In genomic region chr18:74146756-74147155, GRCh38 we compare ENCODE assay signal across 9 cellular contexts. TPM values are rescaled to one million over a fixed set of nuclear protein-coding genes. Genes with fewer than 3 reads are reported as not detected.
A peak's percentile ranks its signal among the peaks of the same experiment; 100 is the strongest.
DNase-seq lines count a peak whose midpoint lies in the region; ATAC-seq and TF ChIP-seq lines count a peak whose summit lies in the region.
"Had no signal": no experiment of that assay in that cellular context is flagged by ENCODE, and none has a peak within 500 bp of the region (broad histone marks: within the 10 kb centered on the region; RNA-seq: fewer than 3 reads in every experiment).

No MANE protein-coding gene starts in this region.

- no peaks in the 10 kb centered on the region for H4K20me1 ChIP-seq in DOHH2 (ENCODE audit: control insufficient read depth, insufficient read depth, low read depth, low read length)

- H3F3A ChIP-seq in DOHH2 (ENCODE audit: control insufficient read depth, insufficient read depth), result no peaks in the 10 kb centered on the region

- H3K9me3 ChIP-seq in DOHH2 (ENCODE audit: control insufficient read depth, insufficient read depth, low read length) (no peaks in the 10 kb centered on the region), parathyroid adenoma (ENCODE audit: control insufficient read depth, low read length) (no peaks in the 10 kb centered on the region), right atrium auricular region (no peaks in the 10 kb centered on the region)
- H3K9me3 ChIP-seq in effector memory CD4-positive, alpha-beta T cell (ENCODE audit: control insufficient read depth, low read length), result no peaks in the 10 kb centered on the region

- no peak for ATAC-seq in HG03571 (IDR thresholded peaks at IDR 0.05; ENCODE audit: unreplicated experiment)
- no peak for ATAC-seq in HG02938 (IDR thresholded peaks at IDR 0.05; ENCODE audit: unreplicated experiment)

- no peak overlapping the region for H3K9ac ChIP-seq in parathyroid adenoma

- H3K4me3 ChIP-seq in DOHH2 (ENCODE audit: low read length) (peak overlapping the region; percentile 92), parathyroid adenoma (ENCODE audit: low read depth, low read length) (peak overlapping the region; percentile 97), right atrium auricular region (peak overlapping the region in 1 of 2 donors; percentile 62)
- peak overlapping the region; percentile 82 for H3K4me3 ChIP-seq in effector memory CD4-positive, alpha-beta T cell (ENCODE audit: insufficient read depth, low read depth, low read length, poor library complexity, severe bottlenecking)

- H2AFZ ChIP-seq in parathyroid adenoma, result peak overlapping the region; percentile 95

- H3K27me3 ChIP-seq in DOHH2 (ENCODE audit: control insufficient read depth, low read length) (peaks cover 9% of the 10 kb centered on the region), parathyroid adenoma (ENCODE audit: control insufficient read depth, insufficient read depth, low read length) (no peaks in the 10 kb centered on the region), right atrium auricular region (no peaks in the 10 kb centered on the region)
- no peaks in the 10 kb centered on the region for H3K27me3 ChIP-seq in effector memory CD4-positive, alpha-beta T cell (replicated peaks; ENCODE audit: control insufficient read depth, insufficient read depth, low read length, poor library complexity, severe bottlenecking)

- TF ChIP-seq CTCF in DOHH2 (IDR thresholded peaks at IDR 0.05; ENCODE audit: low read depth, low read length, poor library complexity, severe bottlenecking) (no peak), parathyroid adenoma (IDR thresholded peaks at IDR 0.05) (no peak), right atrium auricular region (IDR thresholded peaks at IDR 0.05) (no peak)

- DNase-seq in NCI-H69 (lab: John Stamatoyannopoulos, UW) (peak; percentile 46), NOMO-1 (lab: John Stamatoyannopoulos, UW; ENCODE audit: unreplicated experiment in 2 of 2) (no peak), right atrium auricular region (ENCODE audit: low spot score) (no peak)
- DNase-seq in effector memory CD4-positive, alpha-beta T cell, result no peak
- DNase-seq: aorta had no signal

- H3K79me2 ChIP-seq in DOHH2 (ENCODE audit: control insufficient read depth, low read length), result peaks cover 34% of the 10 kb centered on the region
- H3K79me2 ChIP-seq in parathyroid adenoma, result peaks cover 23% of the 10 kb centered on the region

- H3K36me3 ChIP-seq in DOHH2 (ENCODE audit: control insufficient read depth, low read length) (peaks cover 32% of the 10 kb centered on the region), parathyroid adenoma (ENCODE audit: control insufficient read depth, insufficient read depth, low read length) (no peaks in the 10 kb centered on the region), right atrium auricular region (peaks cover 6% of the 10 kb centered on the region)
- H3K36me3 ChIP-seq in effector memory CD4-positive, alpha-beta T cell (ENCODE audit: control insufficient read depth, insufficient read depth, low read length), result peaks cover 4% of the 10 kb centered on the region

- no peaks in the 10 kb centered on the region for H3K9me2 ChIP-seq in DOHH2 (replicated peaks; ENCODE audit: control insufficient read depth, low read length)

- H3K4me2 ChIP-seq in DOHH2 (ENCODE audit: low read length) (peak overlapping the region; percentile 94), parathyroid adenoma (ENCODE audit: low read length) (peak overlapping the region; percentile 100)

- H3K27ac ChIP-seq in DOHH2 (ENCODE audit: low read depth, low read length), result no peak overlapping the region
- H3K27ac ChIP-seq in effector memory CD4-positive, alpha-beta T cell (ENCODE audit: insufficient read depth, low read length, poor library complexity, severe bottlenecking), result no peak overlapping the region
- H3K27ac ChIP-seq in parathyroid adenoma, result no peak overlapping the region
- H3K27ac ChIP-seq in right atrium auricular region, result no peak overlapping the region

- H3K4me1 ChIP-seq in DOHH2 (ENCODE audit: control insufficient read depth, low read length) (peaks cover 31% of the 10 kb centered on the region), parathyroid adenoma (peaks cover 4% of the 10 kb centered on the region), right atrium auricular region (peaks cover 0 to 38% of the 10 kb centered on the region in 2 donors)
- H3K4me1 ChIP-seq in effector memory CD4-positive, alpha-beta T cell (ENCODE audit: control insufficient read depth, insufficient read depth, low read length, poor library complexity, severe bottlenecking), result peaks cover 4% of the 10 kb centered on the region

RNA-seq across cellular contexts. Expression of gene FBXO15, which starts 0.9 kb away (rescaled TPM):
- under 1 TPM in 1 of 2 donors, not detected in 1; 0.30 TPM for total RNA-seq in right atrium auricular region

RNA-seq across cellular contexts. Expression of gene TIMM21, which starts 1.6 kb away (rescaled TPM):
- 10 to 100 TPM; 56.5 to 71.8 TPM for total RNA-seq in right atrium auricular region
